In the genomic region with DNA sequence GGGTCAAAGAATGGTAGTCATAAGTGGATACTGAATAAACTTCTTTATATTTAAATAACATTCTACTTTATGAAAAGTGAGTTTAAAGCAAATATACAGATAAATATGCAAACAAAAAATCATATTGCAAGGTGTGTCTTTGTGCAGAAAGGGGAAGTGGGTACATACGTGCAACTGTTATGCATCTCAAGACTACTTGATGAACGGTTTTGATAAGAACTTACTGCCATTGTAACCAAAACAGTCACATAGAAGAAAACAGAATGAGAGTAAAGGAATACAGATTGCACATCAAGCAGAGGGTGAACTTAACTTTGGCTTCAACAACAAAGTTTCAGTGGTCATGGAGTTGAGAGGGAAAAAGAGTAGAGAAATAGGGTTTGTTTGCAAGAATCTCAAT, we compare ENCODE assay signal across 16 cellular contexts. TPM values are rescaled to one million over a fixed set of nuclear protein-coding genes. Genes with fewer than 3 reads are reported as not detected.
DNase-seq lines count a peak whose midpoint lies in the region; ATAC-seq and FAIRE-seq lines count a peak whose summit lies in the region.
"Had no signal": no experiment of that assay in that cellular context is flagged by ENCODE, and none has a peak within 500 bp of the region (broad histone marks: within the 10 kb centered on the region; RNA-seq: fewer than 3 reads in every experiment).

No MANE protein-coding gene starts in this region.

- intact Hi-C loops in left colon (cut with DNase I, micrococcal nuclease) = no loop called here

- ATAC-seq in GM18499 (IDR thresholded peaks at IDR 0.05; ENCODE audit: insufficient read depth, unreplicated experiment) (peak; percentile 27), HG03460 (IDR thresholded peaks at IDR 0.05; ENCODE audit: unreplicated experiment) (peak; percentile 30), left colon (no peak)
- no peak for ATAC-seq in activated naive CD8-positive, alpha-beta T cell treated with anti-CD3 and anti-CD28 coated beads, Interleukin-2, amount 50 U/mL, for 24 hours
- ATAC-seq: HepG2 had no signal

- peak overlapping the region; percentile 4 for H3K4me3 Mint-ChIP-seq in activated naive CD8-positive, alpha-beta T cell treated with anti-CD3 and anti-CD28 coated beads, Interleukin-2, amount 50 U/mL, for 24 hours
- H3K4me3 Mint-ChIP-seq: CD14-positive monocyte had no signal

- peaks cover 2% of the 10 kb centered on the region for H3K36me3 Mint-ChIP-seq in activated naive CD8-positive, alpha-beta T cell treated with anti-CD3 and anti-CD28 coated beads, Interleukin-2, amount 50 U/mL, for 24 hours (ENCODE audit: low read depth)
- H3K36me3 Mint-ChIP-seq: CD14-positive monocyte had no signal

- no peaks in the 10 kb centered on the region for H3K9me3 Mint-ChIP-seq in activated naive CD8-positive, alpha-beta T cell treated with anti-CD3 and anti-CD28 coated beads, Interleukin-2, amount 50 U/mL, for 24 hours

- no peaks in the 10 kb centered on the region for H3K27me3 Mint-ChIP-seq in activated naive CD8-positive, alpha-beta T cell treated with anti-CD3 and anti-CD28 coated beads, Interleukin-2, amount 50 U/mL, for 24 hours

- peaks cover 94% of the 10 kb centered on the region for H3K4me1 Mint-ChIP-seq in activated naive CD8-positive, alpha-beta T cell treated with anti-CD3 and anti-CD28 coated beads, Interleukin-2, amount 50 U/mL, for 24 hours
- H3K4me1 Mint-ChIP-seq: CD14-positive monocyte had no signal

- in situ Hi-C loops in KBM-7 (cut with MboI; ENCODE audit: low pct_unique_long_range_greater_than_20kb, low sequenced_read_pairs) = no loop called here

- no peak for DNase-seq in GM19239 (ENCODE audit: insufficient read length, low spot score)
- no peak for DNase-seq in activated naive CD8-positive, alpha-beta T cell treated with anti-CD3 and anti-CD28 coated beads, Interleukin-2, amount 50 U/mL, for 24 hours
- no peak for DNase-seq in cerebellar nuclear complex (lab: John Stamatoyannopoulos, UW)
- DNase-seq in KBM-7 = no peak
- DNase-seq in superior temporal gyrus (ENCODE audit: extremely low spot score) = no peak
- no peak for DNase-seq in left colon
- DNase-seq: activated CD8-positive, alpha-beta memory T cell treated with anti-CD3 and anti-CD28 coated beads, Interleukin-2, amount 50 U/mL, for 4 hours; mesenchymal stem cell; NCI-H69; nucleus accumbens; SHP77 treated with DMSO at 0.1 percent for 48 hours had no signal

- H3K27ac Mint-ChIP-seq in activated naive CD8-positive, alpha-beta T cell treated with anti-CD3 and anti-CD28 coated beads, Interleukin-2, amount 50 U/mL, for 24 hours = peak overlapping the region; percentile 72
- H3K27ac Mint-ChIP-seq: CD14-positive monocyte had no signal

- FAIRE-seq in GM19239 (lab: Jason Lieb, UNC) = peak; percentile 42
- FAIRE-seq: G401.6, HepG2 had no signal

RNA-seq across cellular contexts. Expression of gene CAMK4, which starts 9.9 kb away (rescaled TPM):
- total RNA-seq in left colon = 1 to 10 TPM; 1.8 to 3.1 TPM
- total RNA-seq: HepG2 had no signal

Comparison
In these comparisons a context has a peak if more than half of its experiments do, and no peak if none do; other contexts are left out.
1. ATAC-seq: peak in GM18499 (single experiment) and HG03460 (single experiment); none in activated naive CD8-positive, alpha-beta T cell treated with anti-CD3 and anti-CD28 coated beads, Interleukin-2, amount 50 U/mL, for 24 hours (single experiment) and left colon (single experiment).